19 cellular contexts compared by ENCODE assay signal in genomic region chr6:11920566-11920965, GRCh38.
A peak's percentile ranks its signal among the peaks of the same experiment; 100 is the strongest.
DNase-seq lines count a peak whose midpoint lies in the region; ATAC-seq and TF ChIP-seq lines count a peak whose summit lies in the region.
"Had no signal": no experiment of that assay in that cellular context is flagged by ENCODE, and none has a peak within 500 bp of the region (broad histone marks: within the 10 kb centered on the region; RNA-seq: fewer than 3 reads in every experiment).

No MANE protein-coding gene starts in this region.

- CTCF ChIA-PET in PC-3 (lab: Charles Lee) = no interaction called here
- CTCF ChIA-PET in mammary epithelial cell (lab: Charles Lee; ENCODE audit: low non-redundant PET) = no interaction called here

- no peak for DNase-seq in PC-3
- no peak for DNase-seq in mammary epithelial cell
- no peak for DNase-seq in mesothelial cell of epicardium (ENCODE audit: low spot score in 2 of 2, unreplicated experiment in 2 of 2)
- no peak for DNase-seq in suprapubic skin (ENCODE audit: low spot score in 2 of 2)
- DNase-seq in T-helper 17 cell = no peak
- no peak for DNase-seq in stimulated activated naive CD4-positive, alpha-beta T cell (lab: John Stamatoyannopoulos, UW)
- DNase-seq: activated CD4-positive, alpha-beta T cell treated with anti-CD3 and anti-CD28 coated beads, Interleukin-2, amount 50 U/mL, for 48 hours; activated T-cell treated with anti-CD3 and anti-CD28 coated beads, Interleukin-2, amount 50 U/mL, for 1 hour; DMS153; NCI-H1092 treated with DMSO at 0.1 percent for 48 hours; NCI-H2171; stimulated activated CD4-positive, alpha-beta T cell treated with anti-CD3 and anti-CD28 coated beads, Interleukin-4, amount 100 ng/mL, for 24 hours had no signal

- no peak overlapping the region for H3K4me3 ChIP-seq in PC-3 (ENCODE audit: low read length)
- H3K4me3 ChIP-seq in mammary epithelial cell (replicated peaks in 1 of 3; ENCODE audit: insufficient read depth in 1 of 3, low read depth in 2 of 3, low read length in 3 of 3) = no peak overlapping the region
- H3K4me3 ChIP-seq in suprapubic skin = no peak overlapping the region
- H3K4me3 ChIP-seq: heart right ventricle, tibial nerve had no signal

- POLR2A ChIA-PET in PC-3 (lab: Charles Lee; ENCODE audit: unreplicated experiment) = interaction anchor here (0.6 kb wide), 1 partner anchor 223 kb away, joined by 3 read pairs; no protein-coding TSS in a partner anchor

- intact Hi-C loops in PC-3 (cut with micrococcal nuclease) = no loop called here
- intact Hi-C loops in mammary epithelial cell (cut with micrococcal nuclease) = loop anchor here (2.0 to 10.0 kb wide), 3 partner anchors 88 to 216 kb away; no protein-coding TSS in a partner anchor

- H3K9me3 ChIP-seq in PC-3 (ENCODE audit: low read length) = no peaks in the 10 kb centered on the region
- H3K9me3 ChIP-seq in mammary epithelial cell (replicated peaks; ENCODE audit: insufficient read depth, low read length) = no peaks in the 10 kb centered on the region
- H3K9me3 ChIP-seq in suprapubic skin = no peaks in the 10 kb centered on the region
- no peaks in the 10 kb centered on the region for H3K9me3 ChIP-seq in T-helper 17 cell (ENCODE audit: control insufficient read depth, low read length, poor library complexity, severe bottlenecking)
- H3K9me3 ChIP-seq: heart right ventricle, tibial nerve had no signal

- dilution Hi-C loops in mammary epithelial cell (cut with HindIII; ENCODE audit: low sequenced_read_pairs) = no loop called here

- H3K4me1 ChIP-seq in PC-3 (ENCODE audit: insufficient read depth, low read length) (peaks cover 24% of the 10 kb centered on the region), mammary epithelial cell (ENCODE audit: insufficient read depth, low read length) (peaks cover 13% of the 10 kb centered on the region), suprapubic skin (peaks cover 37% of the 10 kb centered on the region)

- no peaks in the 10 kb centered on the region for H3K9me3 Mint-ChIP-seq in mesothelial cell of epicardium

- H3K27me3 ChIP-seq in PC-3 (ENCODE audit: low read length) (no peaks in the 10 kb centered on the region), mammary epithelial cell (ENCODE audit: insufficient read depth, low read length) (no peaks in the 10 kb centered on the region), suprapubic skin (no peaks in the 10 kb centered on the region)
- H3K27me3 ChIP-seq: heart right ventricle, tibial nerve had no signal

- H3K79me2 ChIP-seq in PC-3 (ENCODE audit: low read length) (no peaks in the 10 kb centered on the region), mammary epithelial cell (ENCODE audit: insufficient read depth, low read length) (no peaks in the 10 kb centered on the region)

- H4K20me1 ChIP-seq in PC-3 (ENCODE audit: low read length) = no peaks in the 10 kb centered on the region
- no peaks in the 10 kb centered on the region for H4K20me1 ChIP-seq in mammary epithelial cell (ENCODE audit: insufficient read depth, low read length)

- no peaks in the 10 kb centered on the region for H3K27me3 Mint-ChIP-seq in mesothelial cell of epicardium (ENCODE audit: low read depth)
- H3K27me3 Mint-ChIP-seq in T-helper 17 cell = peaks cover under 1% of the 10 kb centered on the region
- H3K27me3 Mint-ChIP-seq: activated naive CD8-positive, alpha-beta T cell had no signal

- WGBS in mammary epithelial cell (ENCODE audit: low coverage, missing lambda C conversion rate) = 100% methylated on average over 3 of the region's 3 CpGs
- WGBS in suprapubic skin = 100% methylated on average over 3 of the region's 3 CpGs

- no peak overlapping the region for H3K4me3 Mint-ChIP-seq in mesothelial cell of epicardium
- no peak overlapping the region for H3K4me3 Mint-ChIP-seq in T-helper 17 cell
- H3K4me3 Mint-ChIP-seq: activated naive CD8-positive, alpha-beta T cell had no signal

- BruUV-seq in PC-3 (replicated peaks; lab: Mats Ljungman, UMichigan) = no TSS peak
- BruUV-seq in mammary epithelial cell (replicated peaks; lab: Mats Ljungman, UMichigan) = TSS peak; percentile 99

- H3K36me3 ChIP-seq in PC-3 (ENCODE audit: low read depth, low read length) = no peaks in the 10 kb centered on the region
- no peaks in the 10 kb centered on the region for H3K36me3 ChIP-seq in mammary epithelial cell (ENCODE audit: insufficient read depth, low read length)
- no peaks in the 10 kb centered on the region for H3K36me3 ChIP-seq in suprapubic skin
- H3K36me3 ChIP-seq: heart right ventricle, tibial nerve had no signal

- H3K27ac Mint-ChIP-seq in mesothelial cell of epicardium (peak overlapping the region; percentile 93), T-helper 17 cell (no peak overlapping the region)
- H3K27ac Mint-ChIP-seq: activated naive CD8-positive, alpha-beta T cell had no signal

- H3K27ac ChIP-seq in PC-3 (ENCODE audit: low read length) (peak overlapping the region; percentile 60), mammary epithelial cell (ENCODE audit: insufficient read depth, low read depth, low read length) (no peak overlapping the region), suprapubic skin (peak overlapping the region; percentile 60)
- H3K27ac ChIP-seq: HL-60, VCaP had no signal

- H3F3A ChIP-seq in PC-3 (ENCODE audit: low read length, unreplicated experiment) = no peaks in the 10 kb centered on the region

- H2AFZ ChIP-seq in PC-3 (ENCODE audit: low read length) = peak overlapping the region; percentile 64; the same call in 1 of the 2 replicates
- H2AFZ ChIP-seq in mammary epithelial cell (ENCODE audit: low read depth, low read length) = peak overlapping the region; percentile 77

- TF ChIP-seq CTCF in PC-3 (conservative IDR thresholded peaks at IDR 0.05; ENCODE audit: low read depth, low read length) (no peak), mammary epithelial cell (conservative IDR thresholded peaks at IDR 0.05 in 1 of 2, IDR thresholded peaks at IDR 0.05 in 1 of 2; ENCODE audit: extremely low read depth in 1 of 2, insufficient read depth in 1 of 2, low read depth in 1 of 2, low read length in 2 of 2) (no peak), mesothelial cell of epicardium (IDR thresholded peaks at IDR 0.05; ENCODE audit: unreplicated experiment) (no peak), suprapubic skin (IDR thresholded peaks at IDR 0.05) (no peak)

- ATAC-seq in PC-3 (no peak), HG03039 (IDR thresholded peaks at IDR 0.05; ENCODE audit: unreplicated experiment) (no peak), T-helper 17 cell (no peak), HG03354 (IDR thresholded peaks at IDR 0.05; ENCODE audit: poor library complexity, severe bottlenecking, unreplicated experiment) (no peak)

- H3K4me1 Mint-ChIP-seq in mesothelial cell of epicardium (peaks cover 58% of the 10 kb centered on the region), T-helper 17 cell (no peaks in the 10 kb centered on the region)

- H3K36me3 Mint-ChIP-seq in mesothelial cell of epicardium = no peaks in the 10 kb centered on the region
- no peaks in the 10 kb centered on the region for H3K36me3 Mint-ChIP-seq in T-helper 17 cell (ENCODE audit: low read depth)
- H3K36me3 Mint-ChIP-seq: activated naive CD8-positive, alpha-beta T cell had no signal

- H3K4me2 ChIP-seq in PC-3 (ENCODE audit: low read length) (no peak overlapping the region), mammary epithelial cell (ENCODE audit: insufficient read depth, low read depth, low read length) (no peak overlapping the region)

- no peak for TF ChIP-seq POLR2A in suprapubic skin (IDR thresholded peaks at IDR 0.05)

- no peaks in the 10 kb centered on the region for H3K9me2 ChIP-seq in PC-3 (replicated peaks; ENCODE audit: low read length)

- in situ Hi-C loops in mammary epithelial cell (cut with MboI; ENCODE audit: low sequenced_read_pairs in 2 of 2) = no loop called here

- TF ChIP-seq EP300 in suprapubic skin (IDR thresholded peaks at IDR 0.05) = no peak

- no peak overlapping the region for H3K9ac ChIP-seq in PC-3 (ENCODE audit: low read length)
- H3K9ac ChIP-seq in mammary epithelial cell (ENCODE audit: insufficient read depth, low read length) = no peak overlapping the region
